ENCODE assay signal across 8 cellular contexts in the genomic region with DNA sequence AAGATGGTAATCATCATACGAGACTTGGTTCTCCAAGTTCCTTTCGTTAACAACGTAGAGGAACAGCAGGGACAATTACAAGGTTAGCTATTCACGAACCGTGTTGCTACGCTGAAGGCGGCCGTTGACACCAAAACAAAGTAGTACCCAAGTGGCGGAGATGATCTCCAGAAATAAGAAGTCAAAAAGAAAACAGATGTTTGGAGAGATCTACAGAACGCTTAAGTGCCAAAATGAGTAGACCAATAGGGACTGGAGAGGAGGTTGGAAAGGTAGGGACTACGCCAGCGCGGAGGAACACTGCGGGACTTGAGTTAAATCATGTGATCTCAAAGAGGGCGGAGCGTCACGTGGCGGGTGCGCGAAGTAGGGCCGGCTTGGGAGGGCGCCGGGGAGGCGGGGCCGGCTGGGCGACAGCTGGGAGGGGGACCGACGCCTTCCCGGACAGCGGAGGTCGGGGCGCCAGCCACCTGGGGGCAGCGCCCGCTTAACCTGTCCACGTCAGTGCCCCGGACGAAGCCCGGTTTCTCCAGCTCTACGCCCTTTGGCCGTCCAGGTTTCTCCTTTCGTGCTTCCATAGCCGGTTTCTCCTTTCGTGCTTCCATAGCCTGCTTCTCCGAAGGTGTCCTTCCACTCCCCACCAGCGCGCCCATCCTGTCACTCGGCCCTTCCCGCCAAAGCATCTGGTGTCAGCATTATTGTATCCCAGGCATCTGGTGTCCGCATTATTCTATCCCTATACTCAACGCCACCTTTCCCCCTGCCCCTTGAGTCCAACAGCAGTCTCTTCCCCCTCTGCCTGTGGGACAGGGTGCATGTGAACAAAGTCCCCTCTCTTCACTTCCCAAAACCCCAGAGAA.
DNase-seq lines count a peak whose midpoint lies in the region; ATAC-seq and TF ChIP-seq lines count a peak whose summit lies in the region.

No MANE protein-coding gene starts in this region.

- ATAC-seq in GM18907 (IDR thresholded peaks at IDR 0.05; ENCODE audit: unreplicated experiment) (peak; percentile 48), HG03342 (IDR thresholded peaks at IDR 0.05; ENCODE audit: unreplicated experiment) (peak; percentile 39)

- peak; percentile 93 for DNase-seq in NCI-H510A treated with DMSO at 0.1 percent for 48 hours (lab: John Stamatoyannopoulos, UW)
- peak; percentile 94 for DNase-seq in activated CD4-positive, alpha-beta T cell treated with anti-CD3 and anti-CD28 coated beads for 48 hours
- DNase-seq in coronary artery (ENCODE audit: low spot score): peak; percentile 96
- DNase-seq in left kidney (ENCODE audit: low read depth, low spot score): peak; percentile 98
- peak; percentile 85 to 90 for DNase-seq in stimulated activated CD4-positive, alpha-beta T cell treated with anti-CD3 and anti-CD28 coated beads, Interleukin-1b, Interleukin-23, amount 100 ng/mL, for 4 hours (ENCODE audit: low read depth in 2 of 2)

- H3K4me1 ChIP-seq in ACC112 (ENCODE audit: control insufficient read depth, insufficient read depth, low read length, unreplicated experiment): peaks cover 21% of the 10 kb centered on the region

- H3K27ac ChIP-seq in ACC112 (ENCODE audit: low read depth, low read length) (peak overlapping the region; percentile 96), coronary artery (peak overlapping the region; percentile 99 to 100)

- H3K27me3 ChIP-seq in ACC112 (ENCODE audit: insufficient read depth, low read length): no peaks in the 10 kb centered on the region

- peak overlapping the region; percentile 71 for H2AFZ ChIP-seq in ACC112 (ENCODE audit: low read length, unreplicated experiment)

- H3K4me3 ChIP-seq in ACC112 (ENCODE audit: low read depth, low read length): peak overlapping the region; percentile 91
- peak overlapping the region; percentile 98 for H3K4me3 ChIP-seq in coronary artery

- no peak for TF ChIP-seq CTCF in coronary artery (IDR thresholded peaks at IDR 0.05)

- peaks cover 14% of the 10 kb centered on the region; the same call in 1 of the 2 replicates for H3K36me3 ChIP-seq in ACC112 (ENCODE audit: insufficient read depth, low read length)

- H3K79me2 ChIP-seq in ACC112 (ENCODE audit: control insufficient read depth, insufficient read depth, low read length, unreplicated experiment): peaks cover 47% of the 10 kb centered on the region

Comparison
In these comparisons a context has a peak if more than half of its experiments do, and no peak if none do; other contexts are left out.
1. Peak in every context shown above with its lines: DNase-seq, ATAC-seq, H3K4me3 ChIP-seq and H3K27ac ChIP-seq.